24 cellular contexts compared by ENCODE assay signal in the genomic region with DNA sequence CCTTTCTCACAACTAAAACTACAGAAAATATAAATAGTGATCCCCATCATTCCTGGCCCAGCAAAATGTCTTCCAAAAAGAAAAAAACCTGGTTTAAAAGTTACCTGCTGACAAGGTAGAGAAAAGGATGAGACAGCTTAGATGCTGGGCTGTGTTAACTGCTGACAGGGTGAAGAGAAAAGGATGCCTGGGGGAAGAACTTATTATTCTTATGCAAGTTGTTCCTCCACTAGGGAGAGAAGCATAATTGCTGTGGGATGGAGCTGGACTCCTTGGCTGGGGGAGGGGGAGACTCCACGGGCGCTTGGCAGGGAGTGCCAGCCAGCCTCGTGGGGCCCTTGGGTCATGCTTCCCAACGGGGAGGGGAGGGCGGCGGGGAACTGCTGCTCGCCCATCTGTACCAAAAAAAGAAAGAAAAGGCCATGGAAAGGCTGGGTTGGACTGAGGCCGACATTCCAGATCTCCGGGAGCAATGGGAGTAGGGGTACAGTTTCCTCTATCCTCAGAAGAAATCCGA. TPM values are rescaled to one million over a fixed set of nuclear protein-coding genes. Genes with fewer than 3 reads are reported as not detected.
DNase-seq lines count a peak whose midpoint lies in the region; ATAC-seq and TF ChIP-seq lines count a peak whose summit lies in the region.
"Had no signal": no experiment of that assay in that cellular context is flagged by ENCODE, and none has a peak within 500 bp of the region (broad histone marks: within the 10 kb centered on the region; RNA-seq: fewer than 3 reads in every experiment).

No MANE protein-coding gene starts in this region.

- H3K9me3 ChIP-seq in PC-9 (ENCODE audit: insufficient read depth, low read depth) (0 out of 2 replicates have a peak, but pooled peaks cover 4% of the 10 kb centered on the region), iPS-18a (ENCODE audit: control insufficient read depth, low read depth, low read length) (no peaks in the 10 kb centered on the region)
- H3K9me3 ChIP-seq: SJCRH30 had no signal

- H3K36me3 ChIP-seq in GM23338 (ENCODE audit: insufficient read depth) (no peaks in the 10 kb centered on the region), PC-9 (ENCODE audit: low read depth) (no peaks in the 10 kb centered on the region), iPS-18a (ENCODE audit: control insufficient read depth, low read depth, low read length) (no peaks in the 10 kb centered on the region)
- H3K36me3 ChIP-seq: SJCRH30, spleen had no signal

- H4K20me1 ChIP-seq in GM23338 (replicated peaks; ENCODE audit: insufficient read depth), result no peaks in the 10 kb centered on the region
- no peaks in the 10 kb centered on the region for H4K20me1 ChIP-seq in PC-9 (ENCODE audit: insufficient read depth)

- POLR2A ChIA-PET in PC-9 (lab: Charles Lee; ENCODE audit: unreplicated experiment), result no interaction called here

- peaks cover 18% of the 10 kb centered on the region for H3K4me1 ChIP-seq in GM23338 (ENCODE audit: insufficient read depth)
- H3K4me1 ChIP-seq in PC-9 (replicated peaks; ENCODE audit: insufficient read depth), result no peaks in the 10 kb centered on the region
- peaks cover 22% of the 10 kb centered on the region for H3K4me1 ChIP-seq in iPS-18a (ENCODE audit: control insufficient read depth, low read depth, low read length)
- H3K4me1 ChIP-seq: SJCRH30, spleen had no signal

- H3K27ac ChIP-seq in GM23338 (ENCODE audit: low read depth), result 0 out of 2 replicates have a peak overlapping the region, but pooled peaks have one; percentile 23
- no peak overlapping the region for H3K27ac ChIP-seq in PC-9
- no peak overlapping the region for H3K27ac ChIP-seq in iPS-18a (ENCODE audit: low read length)
- H3K27ac ChIP-seq: SJCRH30 had no signal

- H3K4me3 Mint-ChIP-seq in GM23338, result peak overlapping the region; percentile 66
- H3K4me3 Mint-ChIP-seq: activated CD4-positive, alpha-beta memory T cell treated with anti-CD3 and anti-CD28 coated beads, Interleukin-2, amount 10 ng/mL, durations not matched to agents 7 days and 5 days; activated naive CD4-positive, alpha-beta T cell treated with anti-CD3 and anti-CD28 coated beads for 36 hours; CD8-positive, alpha-beta memory T cell; effector memory CD8-positive, alpha-beta T cell; naive thymus-derived CD8-positive, alpha-beta T cell had no signal

- peak overlapping the region; percentile 75 for H3K4me2 ChIP-seq in GM23338
- H3K4me2 ChIP-seq in PC-9, result no peak overlapping the region

- DNase-seq in GM23338 (ENCODE audit: low spot score), result peak; percentile 42
- DNase-seq in PC-9, result no peak
- DNase-seq in sciatic nerve (ENCODE audit: low spot score), result no peak
- no peak for DNase-seq in NCI-H2029 treated with DMSO at 0.1 percent for 48 hours (lab: John Stamatoyannopoulos, UW)
- DNase-seq in posterior vena cava (ENCODE audit: low spot score), result no peak
- DNase-seq: activated CD4-positive, alpha-beta memory T cell treated with anti-CD3 and anti-CD28 coated beads, Interleukin-2, amount 10 ng/mL, durations not matched to agents 7 days and 5 days; activated naive CD4-positive, alpha-beta T cell treated with anti-CD3 and anti-CD28 coated beads for 36 hours; activated T-cell treated with anti-CD3 and anti-CD28 coated beads, Interleukin-2, amount 50 U/mL, for 1 hour; CD8-positive, alpha-beta memory T cell; DMS79 treated with DMSO at 0.1 percent for 48 hours; effector memory CD8-positive, alpha-beta T cell; islet precursor cell; mammary epithelial cell; naive thymus-derived CD8-positive, alpha-beta T cell; NCI-H1092 treated with DMSO at 0.1 percent for 48 hours; NCI-H526 treated with DMSO at 0.1 percent for 48 hours; PC-3; SJCRH30; spleen; stimulated activated CD8-positive, alpha-beta memory T cell treated with anti-CD3 and anti-CD28 coated beads, Interleukin-4, amount 100 ng/mL, for 48 hours; T-helper 2 cell had no signal

- H3F3A ChIP-seq in GM23338 (replicated peaks; ENCODE audit: low read depth), result no peaks in the 10 kb centered on the region
- no peaks in the 10 kb centered on the region for H3F3A ChIP-seq in PC-9 (ENCODE audit: insufficient read depth, low read depth)

- peaks cover 1% of the 10 kb centered on the region for H3K27me3 Mint-ChIP-seq in GM23338 (ENCODE audit: insufficient read depth, low read depth, poor library complexity)

- peaks cover 29% of the 10 kb centered on the region for H3K4me1 Mint-ChIP-seq in GM23338
- H3K4me1 Mint-ChIP-seq: activated CD4-positive, alpha-beta memory T cell treated with anti-CD3 and anti-CD28 coated beads, Interleukin-2, amount 10 ng/mL, durations not matched to agents 7 days and 5 days; CD8-positive, alpha-beta memory T cell; naive thymus-derived CD8-positive, alpha-beta T cell had no signal

- intact Hi-C loops in PC-9 (cut with micrococcal nuclease; ENCODE audit: unreplicated experiment), result no loop called here
- intact Hi-C loops in sciatic nerve (cut with DNase I), result no loop called here
- intact Hi-C loops in posterior vena cava (cut with DNase I), result no loop called here

- CTCF ChIA-PET in PC-9 (lab: Charles Lee), result no interaction called here

- H3K9me3 Mint-ChIP-seq in GM23338, result peaks cover 20% of the 10 kb centered on the region
- H3K9me3 Mint-ChIP-seq: activated CD4-positive, alpha-beta memory T cell treated with anti-CD3 and anti-CD28 coated beads, Interleukin-2, amount 10 ng/mL, durations not matched to agents 7 days and 5 days; activated naive CD4-positive, alpha-beta T cell treated with anti-CD3 and anti-CD28 coated beads for 36 hours; effector memory CD8-positive, alpha-beta T cell had no signal

- no peaks in the 10 kb centered on the region for H3K9me2 ChIP-seq in GM23338 (ENCODE audit: insufficient read depth)
- no peaks in the 10 kb centered on the region for H3K9me2 ChIP-seq in PC-9 (ENCODE audit: insufficient read depth)

- BruUV-seq in PC-9 (replicated peaks; lab: Mats Ljungman, UMichigan), result no TSS peak

- H3K79me2 ChIP-seq in GM23338 (replicated peaks; ENCODE audit: insufficient read depth) (no peaks in the 10 kb centered on the region), PC-9 (ENCODE audit: low read depth) (no peaks in the 10 kb centered on the region)

- TF ChIP-seq CTCF in GM23338 (conservative IDR thresholded peaks at IDR 0.05; ENCODE audit: low read depth in 2 of 2) (no peak), PC-9 (conservative IDR thresholded peaks at IDR 0.05) (no peak)

- no peaks in the 10 kb centered on the region for H3K27me3 ChIP-seq in GM23338 (ENCODE audit: insufficient read depth)
- no peaks in the 10 kb centered on the region for H3K27me3 ChIP-seq in PC-9 (ENCODE audit: insufficient read depth, low read depth)
- H3K27me3 ChIP-seq in iPS-18a (ENCODE audit: control insufficient read depth, insufficient read depth, low read length), result no peaks in the 10 kb centered on the region
- H3K27me3 ChIP-seq: SJCRH30 had no signal

- peak overlapping the region; percentile 77; the same call in 1 of the 2 replicates for H3K27ac Mint-ChIP-seq in GM23338
- H3K27ac Mint-ChIP-seq: activated CD4-positive, alpha-beta memory T cell treated with anti-CD3 and anti-CD28 coated beads, Interleukin-2, amount 10 ng/mL, durations not matched to agents 7 days and 5 days; activated naive CD4-positive, alpha-beta T cell treated with anti-CD3 and anti-CD28 coated beads for 36 hours; effector memory CD8-positive, alpha-beta T cell; naive thymus-derived CD8-positive, alpha-beta T cell; progenitor cell of endocrine pancreas had no signal

- H3K9ac ChIP-seq in iPS-18a (ENCODE audit: low read length), result peak overlapping the region; percentile 24

- peak overlapping the region; percentile 48 for H3K4me3 ChIP-seq in GM23338
- no peak overlapping the region for H3K4me3 ChIP-seq in PC-9
- H3K4me3 ChIP-seq in iPS-18a (ENCODE audit: low read length), result peak overlapping the region; percentile 45
- H3K4me3 ChIP-seq: SJCRH30, spleen had no signal

- H3K36me3 Mint-ChIP-seq in GM23338 (ENCODE audit: low read depth), result peaks cover 2% of the 10 kb centered on the region; the same call in 1 of the 3 replicates
- H3K36me3 Mint-ChIP-seq: CD8-positive, alpha-beta memory T cell; naive thymus-derived CD8-positive, alpha-beta T cell had no signal

- peak overlapping the region; percentile 68 for H2AFZ ChIP-seq in GM23338
- H2AFZ ChIP-seq in PC-9, result peak overlapping the region; percentile 15; the same call in 1 of the 2 replicates

- ATAC-seq in GM23338 (peak; percentile 74), sciatic nerve (peak; percentile 36), GM18517 (IDR thresholded peaks at IDR 0.05; ENCODE audit: unreplicated experiment) (no peak)
- ATAC-seq: effector memory CD8-positive, alpha-beta T cell; naive thymus-derived CD8-positive, alpha-beta T cell; PC-3 had no signal

TF ChIP-seq in GM23338, 12 proteins besides CTCF, POLR2A, EP300 and RAD21 (continues in another document):
- TF ChIP-seq STAT1 (IDR thresholded peaks at IDR 0.05; ENCODE audit: unreplicated experiment), result no peak
- TF ChIP-seq EZH2 (IDR thresholded peaks at IDR 0.05; ENCODE audit: low read depth, unreplicated experiment), result no peak
- no peak for TF ChIP-seq EZH2phosphoT487 (IDR thresholded peaks at IDR 0.05; ENCODE audit: unreplicated experiment)

RNA-seq across cellular contexts. Expression of a gene that starts 47.1 kb away (rescaled TPM):
- 0.24 and 0.50 TPM in 2 replicates for total RNA-seq in GM23338 (2014; rRNA removed; shearing (Covaris generic))
- 0.66 and 2.1 TPM in 2 replicates for polyA plus RNA-seq in GM23338 (2016; fragmentation: Nextera tagmentation; extraction: Ambion mirVana)
- total RNA-seq in PC-9 (2021) (not detected in 2 replicates), sciatic nerve (not detected), posterior vena cava (not detected)
- total RNA-seq: activated CD4-positive, alpha-beta memory T cell treated with anti-CD3 and anti-CD28 coated beads, Interleukin-2, amount 10 ng/mL, durations not matched to agents 7 days and 5 days; activated naive CD4-positive, alpha-beta T cell treated with anti-CD3 and anti-CD28 coated beads for 36 hours; CD8-positive, alpha-beta memory T cell; mammary epithelial cell; naive thymus-derived CD8-positive, alpha-beta T cell; PC-3; progenitor cell of endocrine pancreas; SJCRH30; spleen had no signal
- polyA plus RNA-seq: CD8-positive, alpha-beta memory T cell; mammary epithelial cell; naive thymus-derived CD8-positive, alpha-beta T cell; spleen had no signal
